Comparison of ENCODE assay signal across 29 cellular contexts in the genomic region with DNA sequence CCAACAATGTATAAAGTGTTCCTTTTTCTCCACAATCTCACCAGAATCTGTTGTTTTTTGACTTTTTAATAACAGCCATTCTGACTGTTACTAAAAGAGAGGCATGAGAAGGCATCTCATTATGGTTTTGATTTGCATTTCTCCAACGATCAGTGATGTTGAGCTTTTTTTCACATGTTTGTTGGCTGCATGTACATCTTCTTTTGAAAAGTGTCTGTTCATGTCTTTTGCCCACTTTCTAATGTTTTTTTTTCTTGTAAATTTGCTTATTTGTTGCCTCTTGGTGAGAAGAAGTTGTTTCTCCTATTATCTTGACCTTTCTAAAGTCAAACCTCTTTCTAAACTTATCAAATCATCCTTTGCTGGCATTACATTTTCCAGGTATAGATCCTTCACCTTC.
"Had no signal": no experiment of that assay in that cellular context is flagged by ENCODE, and none has a peak within 500 bp of the region (broad histone marks: within the 10 kb centered on the region; RNA-seq: fewer than 3 reads in every experiment).

No MANE protein-coding gene starts in this region.

- H3K27me3 ChIP-seq: colonic mucosa, dorsolateral prefrontal cortex, esophagus muscularis mucosa, esophagus squamous epithelium, foreskin keratinocyte, gastrocnemius medialis, gastroesophageal sphincter, heart left ventricle, heart right ventricle, hepatocyte had no signal

- H3K9me3 ChIP-seq: colonic mucosa, esophagus muscularis mucosa, esophagus squamous epithelium, gastrocnemius medialis, gastroesophageal sphincter had no signal

- DNase-seq: colonic mucosa; cortex of kidney; dermis blood vessel endothelial cell; dorsolateral prefrontal cortex; effector CD4-positive, alpha-beta T cell; effector CD8-positive, alpha-beta T cell; effector memory CD4-positive, alpha-beta T cell; effector memory CD8-positive, alpha-beta T cell; endodermal cell; erythroblast; esophagus squamous epithelium; foreskin fibroblast; foreskin keratinocyte; foreskin melanocyte; gastrocnemius medialis; glutamatergic neuron; head of caudate nucleus; heart left ventricle; heart right ventricle had no signal

- FAIRE-seq: colon, endometrium, endothelial cell of umbilical vein, frontal cortex had no signal

- H3K79me2 ChIP-seq: hepatocyte had no signal

- H3K27me3 Mint-ChIP-seq: dendritic cell treated with granulocyte-macrophage colony-stimulating factor and Interleukin-4, amounts not matched to agents 40 ng/mL and 50 ng/mL, for 4 days; effector memory CD8-positive, alpha-beta T cell had no signal

- H3K36me3 ChIP-seq: colonic mucosa, esophagus muscularis mucosa, gastroesophageal sphincter had no signal

- H3K27ac ChIP-seq: colonic mucosa, coronary artery, dorsolateral prefrontal cortex, epithelial cell of prostate, esophagus muscularis mucosa, esophagus squamous epithelium, foreskin keratinocyte, gastrocnemius medialis, gastroesophageal sphincter, heart left ventricle, heart right ventricle, hepatocyte had no signal

- H3K4me3 ChIP-seq: colonic mucosa, coronary artery, dorsolateral prefrontal cortex, esophagus muscularis mucosa, esophagus squamous epithelium, gastrocnemius medialis, gastroesophageal sphincter, heart left ventricle, heart right ventricle, hepatocyte had no signal

- H3K27ac Mint-ChIP-seq: dendritic cell treated with granulocyte-macrophage colony-stimulating factor and Interleukin-4, amounts not matched to agents 40 ng/mL and 50 ng/mL, for 4 days; effector memory CD8-positive, alpha-beta T cell; endodermal cell had no signal

- H3K9me3 Mint-ChIP-seq: endodermal cell had no signal

- H2AFZ ChIP-seq: hepatocyte had no signal

- H3K4me2 ChIP-seq: hepatocyte had no signal

- H3K4me3 Mint-ChIP-seq: dendritic cell treated with granulocyte-macrophage colony-stimulating factor and Interleukin-4, amounts not matched to agents 40 ng/mL and 50 ng/mL, for 4 days; effector memory CD8-positive, alpha-beta T cell; endodermal cell had no signal

- H3K4me1 ChIP-seq: colonic mucosa, esophagus squamous epithelium, foreskin keratinocyte, heart left ventricle, heart right ventricle had no signal
